In the genomic region with DNA sequence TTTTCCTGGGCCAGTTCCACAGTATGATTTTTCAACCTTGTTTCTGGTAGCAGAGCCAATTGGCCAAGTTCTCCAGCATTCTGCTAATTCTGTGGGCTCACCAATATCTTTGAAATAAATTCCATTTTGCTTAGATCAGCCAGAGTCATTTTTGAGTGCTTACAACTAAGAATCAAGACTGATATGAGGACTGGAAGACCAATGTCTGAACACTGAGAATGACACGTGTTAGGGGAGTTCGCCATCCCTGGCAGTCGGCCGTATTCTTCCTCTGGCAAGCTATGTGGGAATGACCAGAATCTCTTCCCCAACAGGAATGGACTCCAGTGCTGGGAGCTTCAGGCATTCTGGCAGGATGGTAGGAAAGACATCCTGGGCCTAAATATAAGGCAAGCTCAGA, we compare ENCODE assay signal across 27 cellular contexts. TPM values are rescaled to one million over a fixed set of nuclear protein-coding genes. Genes with fewer than 3 reads are reported as not detected.
A peak's percentile ranks its signal among the peaks of the same experiment; 100 is the strongest.
DNase-seq lines count a peak whose midpoint lies in the region; ATAC-seq and TF ChIP-seq lines count a peak whose summit lies in the region.
"Had no signal": no experiment of that assay in that cellular context is flagged by ENCODE, and none has a peak within 500 bp of the region (broad histone marks: within the 10 kb centered on the region; RNA-seq: fewer than 3 reads in every experiment).

No MANE protein-coding gene starts in this region.

- H3K9me3 ChIP-seq in right cardiac atrium (ENCODE audit: control insufficient read depth, low read length) = no peaks in the 10 kb centered on the region
- H3K9me3 ChIP-seq in suprapubic skin = no peaks in the 10 kb centered on the region
- no peaks in the 10 kb centered on the region for H3K9me3 ChIP-seq in lower lobe of right lung
- H3K9me3 ChIP-seq: breast epithelium, mucosa of descending colon had no signal

- WGBS in right cardiac atrium = 61% methylated on average over 4 of the region's 4 CpGs
- WGBS in suprapubic skin = 86% methylated on average over 4 of the region's 4 CpGs

- no peak for TF ChIP-seq POLR2A in suprapubic skin (IDR thresholded peaks at IDR 0.05)

- ATAC-seq in right cardiac atrium (no peak), lower lobe of right lung (no peak)
- ATAC-seq: activated T-cell treated with anti-CD3 and anti-CD28 coated beads, Interleukin-2, amount 50 U/mL, for 4 hours; esophagus mucosa; GM12878; mucosa of descending colon; natural killer cell treated with Interleukin-12 subunit alpha and Interleukin-12 subunit beta and Interleukin-15 and Interleukin-18, amount 100 ng/mL, for 72 hours; stimulated activated naive B cell treated with anti-CD40 and anti-IgM and Interleukin-4, amounts not matched to agents 10 μg/mL and 1 μg/mL and 100 μg/mL, for 72 hours had no signal

- H3K4me3 ChIP-seq in right cardiac atrium (ENCODE audit: low read length) (no peak overlapping the region), suprapubic skin (no peak overlapping the region), lower lobe of right lung (no peak overlapping the region)
- H3K4me3 ChIP-seq: breast epithelium, GM12878, lung, mucosa of descending colon, PC-9 had no signal

- H3K27ac ChIP-seq in right cardiac atrium (ENCODE audit: low read length) = no peak overlapping the region
- no peak overlapping the region for H3K27ac ChIP-seq in suprapubic skin
- H3K27ac ChIP-seq in lower lobe of right lung = no peak overlapping the region
- H3K27ac ChIP-seq: breast epithelium, PC-9, WERI-Rb-1 had no signal

- H3K4me1 ChIP-seq in right cardiac atrium (ENCODE audit: control insufficient read depth, insufficient read depth, low read length) (peaks cover 3% of the 10 kb centered on the region), suprapubic skin (peaks cover 8% of the 10 kb centered on the region), lower lobe of right lung (peaks cover 6% of the 10 kb centered on the region)

- TF ChIP-seq CTCF in suprapubic skin (IDR thresholded peaks at IDR 0.05) (no peak), lower lobe of right lung (IDR thresholded peaks at IDR 0.05) (no peak)

- TF ChIP-seq EP300 in suprapubic skin (IDR thresholded peaks at IDR 0.05) = no peak

- no peaks in the 10 kb centered on the region for H3K36me3 ChIP-seq in suprapubic skin
- H3K36me3 ChIP-seq in lower lobe of right lung = no peaks in the 10 kb centered on the region
- H3K36me3 ChIP-seq: breast epithelium, WERI-Rb-1 had no signal

- H3K27me3 ChIP-seq in right cardiac atrium (ENCODE audit: control insufficient read depth, insufficient read depth) (no peaks in the 10 kb centered on the region), suprapubic skin (no peaks in the 10 kb centered on the region), lower lobe of right lung (ENCODE audit: low read depth) (no peaks in the 10 kb centered on the region)
- H3K27me3 ChIP-seq: breast epithelium had no signal

- DNase-seq in HS-27A (ENCODE audit: low read depth) (peak; percentile 33), astrocyte of the hippocampus (ENCODE audit: low read depth, low spot score) (peak; percentile 61), right cardiac atrium (peak; percentile 55 to 84 (median 83)), suprapubic skin (ENCODE audit: low spot score in 2 of 2) (peak; percentile 18 to 38), HPDE6-E6E7 (ENCODE audit: extremely low spot score) (no peak), lower lobe of right lung (no peak)
- DNase-seq in activated effector memory CD4-positive, alpha-beta T cell treated with anti-CD3 and anti-CD28 coated beads, Interleukin-2, amount 50 U/mL, for 16 hours = no peak
- DNase-seq: activated CD4-positive, alpha-beta T cell treated with anti-CD3 and anti-CD28 coated beads, Interleukin-2, amount 10 ng/mL, durations not matched to agents 24 days and 14 days; activated T-cell treated with anti-CD3 and anti-CD28 coated beads, Interleukin-2, amount 50 U/mL, for 4 hours; CD4-positive, CD25-positive, alpha-beta regulatory T cell; HFFc6; mucosa of descending colon; NCI-H1092 treated with DMSO at 0.1 percent for 48 hours; NCI-H187; NCI-H2171 treated with DMSO at 0.1 percent for 48 hours; NCI-H526; NK-92 treated with Interleukin-12 subunit alpha and Interleukin-12 subunit beta, amount 100 ng/mL, for 24 hours; PC-9; SHP77; stimulated activated naive B cell treated with anti-CD40 and anti-IgM and Interleukin-4, amounts not matched to agents 10 μg/mL and 1 μg/mL and 100 μg/mL, for 72 hours; T-helper 9 cell; WERI-Rb-1 had no signal

- intact Hi-C loops in right cardiac atrium (cut with DNase I) (loop anchor here in 2 of 4 donors (10.0 kb wide), 3 partner anchors 66 to 154 kb away; no protein-coding TSS in a partner anchor), lower lobe of right lung (cut with DNase I) (no loop called here)

RNA-seq across cellular contexts. Expression of a gene that starts 4.9 kb away (rescaled TPM):
- total RNA-seq in right cardiac atrium (10 to 100 TPM; 20.4 to 33.1 (median 31.7) TPM), suprapubic skin (1 to 10 TPM; 2.7 to 5.0 (median 3.4) TPM), lower lobe of right lung (23.2 TPM)
- polyA plus RNA-seq in right cardiac atrium = 9.5 TPM

Comparison
In these comparisons a context has a peak if more than half of its experiments do, and no peak if none do; other contexts are left out.
1. DNase-seq: peak in HS-27A (single experiment), astrocyte of the hippocampus (single experiment), right cardiac atrium (3 of 3) and suprapubic skin (2 of 2); none in HPDE6-E6E7 (single experiment), lower lobe of right lung (single experiment) and activated effector memory CD4-positive, alpha-beta T cell treated with anti-CD3 and anti-CD28 coated beads, Interleukin-2, amount 50 U/mL, for 16 hours (single experiment).